In genomic region chr3:179071161-179071568, GRCh38 we compare ENCODE assay signal across 8 cellular contexts. TPM values are rescaled to one million over a fixed set of nuclear protein-coding genes. Genes with fewer than 3 reads are reported as not detected.
DNase-seq lines count a peak whose midpoint lies in the region; ATAC-seq and TF ChIP-seq lines count a peak whose summit lies in the region.

No MANE protein-coding gene starts in this region.

- TF ChIP-seq CTCF in mesothelial cell of epicardium (IDR thresholded peaks at IDR 0.05; ENCODE audit: unreplicated experiment) = no peak

- peak; percentile 35 for DNase-seq in GDM1 (lab: John Stamatoyannopoulos, UW)
- DNase-seq in Jurkat, Clone E6-1 (ENCODE audit: low read depth, low spot score) = peak; percentile 40
- peak; percentile 60 for DNase-seq in activated CD4-positive, CD25-positive, alpha-beta regulatory T cell treated with anti-CD3 and anti-CD28 coated beads, Interleukin-2, amount 50 U/mL, for 72 hours
- DNase-seq in mesothelial cell of epicardium (ENCODE audit: low spot score in 2 of 2, unreplicated experiment in 2 of 2) = peak in 1 of 2 experiments; percentile 28
- peak; percentile 24 to 43 for DNase-seq in stimulated activated CD8-positive, alpha-beta memory T cell treated with anti-CD3 and anti-CD28 coated beads, Interleukin-4, amount 100 ng/mL, for 4 hours (ENCODE audit: low read depth in 2 of 2, low spot score in 1 of 2)
- no peak for DNase-seq in SIG-M5 (lab: John Stamatoyannopoulos, UW)

- no peaks in the 10 kb centered on the region for H3K9me3 Mint-ChIP-seq in mesothelial cell of epicardium

- H3K4me1 Mint-ChIP-seq in mesothelial cell of epicardium = peaks cover 27% of the 10 kb centered on the region

- peak overlapping the region; percentile 91 for H3K27ac ChIP-seq in cingulate gyrus (ENCODE audit: low read depth, low read length)

- H3K4me3 Mint-ChIP-seq in mesothelial cell of epicardium = peak overlapping the region; percentile 98

- peak overlapping the region; percentile 82 for H3K4me3 ChIP-seq in Jurkat, Clone E6-1 (ENCODE audit: low read length)

- H3K27me3 Mint-ChIP-seq in mesothelial cell of epicardium (ENCODE audit: low read depth) = no peaks in the 10 kb centered on the region

- H3K27ac Mint-ChIP-seq in mesothelial cell of epicardium = peak overlapping the region; percentile 94

- ATAC-seq in GM21723 (IDR thresholded peaks at IDR 0.05; ENCODE audit: unreplicated experiment) = peak; percentile 50

- H3K36me3 Mint-ChIP-seq in mesothelial cell of epicardium = peaks cover 15% of the 10 kb centered on the region

RNA-seq across cellular contexts. Expression of gene ZMAT3, which starts 0.4 kb away (rescaled TPM):
- 3.0 TPM for polyA plus RNA-seq in Jurkat, Clone E6-1 (2012; ENCODE audit: insufficient read depth, insufficient read length)
- total RNA-seq in mesothelial cell of epicardium = 47.4 to 51.1 TPM (median 48.0 TPM) in 3 replicates
